1 cellular context compared by ENCODE assay signal in the genomic region with DNA sequence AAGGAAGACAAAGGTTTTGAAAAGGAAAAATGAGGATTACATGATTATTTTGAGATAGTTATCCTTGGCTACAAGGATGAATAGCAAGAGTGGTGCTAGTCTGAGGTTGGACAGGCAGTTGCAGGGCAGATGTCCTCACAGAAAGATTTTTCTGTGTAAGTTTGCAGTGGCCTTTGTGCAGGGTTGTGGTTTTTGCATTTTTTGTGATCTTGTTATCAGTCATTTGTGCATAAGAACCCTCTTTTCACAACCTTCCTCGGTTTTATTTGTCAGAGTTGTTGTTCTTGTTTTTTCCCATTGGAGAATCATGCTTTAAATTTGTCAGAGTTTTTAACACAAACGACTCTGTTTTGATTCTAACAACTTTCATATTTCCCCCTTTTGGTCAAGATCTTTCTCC.
TF ChIP-seq lines count a peak whose summit lies in the region.

No MANE protein-coding gene starts in this region.

TF ChIP-seq in HepG2, 621 proteins besides CTCF, POLR2A, EP300 and RAD21:
- TF ChIP-seq SALL1 (CRISPR knock-in tag; IDR thresholded peaks at IDR 0.05): no peak
- TF ChIP-seq, protein P1, sequence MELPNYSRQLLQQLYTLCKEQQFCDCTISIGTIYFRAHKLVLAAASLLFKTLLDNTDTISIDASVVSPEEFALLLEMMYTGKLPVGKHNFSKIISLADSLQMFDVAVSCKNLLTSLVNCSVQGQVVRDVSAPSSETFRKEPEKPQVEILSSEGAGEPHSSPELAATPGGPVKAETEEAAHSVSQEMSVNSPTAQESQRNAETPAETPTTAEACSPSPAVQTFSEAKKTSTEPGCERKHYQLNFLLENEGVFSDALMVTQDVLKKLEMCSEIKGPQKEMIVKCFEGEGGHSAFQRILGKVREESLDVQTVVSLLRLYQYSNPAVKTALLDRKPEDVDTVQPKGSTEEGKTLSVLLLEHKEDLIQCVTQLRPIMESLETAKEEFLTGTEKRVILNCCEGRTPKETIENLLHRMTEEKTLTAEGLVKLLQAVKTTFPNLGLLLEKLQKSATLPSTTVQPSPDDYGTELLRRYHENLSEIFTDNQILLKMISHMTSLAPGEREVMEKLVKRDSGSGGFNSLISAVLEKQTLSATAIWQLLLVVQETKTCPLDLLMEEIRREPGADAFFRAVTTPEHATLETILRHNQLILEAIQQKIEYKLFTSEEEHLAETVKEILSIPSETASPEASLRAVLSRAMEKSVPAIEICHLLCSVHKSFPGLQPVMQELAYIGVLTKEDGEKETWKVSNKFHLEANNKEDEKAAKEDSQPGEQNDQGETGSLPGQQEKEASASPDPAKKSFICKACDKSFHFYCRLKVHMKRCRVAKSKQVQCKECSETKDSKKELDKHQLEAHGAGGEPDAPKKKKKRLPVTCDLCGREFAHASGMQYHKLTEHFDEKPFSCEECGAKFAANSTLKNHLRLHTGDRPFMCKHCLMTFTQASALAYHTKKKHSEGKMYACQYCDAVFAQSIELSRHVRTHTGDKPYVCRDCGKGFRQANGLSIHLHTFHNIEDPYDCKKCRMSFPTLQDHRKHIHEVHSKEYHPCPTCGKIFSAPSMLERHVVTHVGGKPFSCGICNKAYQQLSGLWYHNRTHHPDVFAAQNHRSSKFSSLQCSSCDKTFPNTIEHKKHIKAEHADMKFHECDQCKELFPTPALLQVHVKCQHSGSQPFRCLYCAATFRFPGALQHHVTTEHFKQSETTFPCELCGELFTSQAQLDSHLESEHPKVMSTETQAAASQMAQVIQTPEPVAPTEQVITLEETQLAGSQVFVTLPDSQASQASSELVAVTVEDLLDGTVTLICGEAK (IDR thresholded peaks at IDR 0.05): no peak
- TF ChIP-seq, protein P1 (CRISPR knock-in tag; IDR thresholded peaks at IDR 0.05): no peak
- no peak for TF ChIP-seq RFXANK (CRISPR knock-in tag; IDR thresholded peaks at IDR 0.05)
- TF ChIP-seq ZNF292 (CRISPR knock-in tag; IDR thresholded peaks at IDR 0.05; ENCODE audit: borderline replicate concordance, low read depth): no peak
- TF ChIP-seq ZNF550 (CRISPR knock-in tag; IDR thresholded peaks at IDR 0.05; ENCODE audit: borderline replicate concordance): no peak
- TF ChIP-seq REST (IDR thresholded peaks at IDR 0.05; ENCODE audit: borderline replicate concordance in 1 of 2, low read depth in 1 of 2, low read length in 2 of 2): no peak
- no peak for TF ChIP-seq ZNF558 (CRISPR knock-in tag; IDR thresholded peaks at IDR 0.05; ENCODE audit: borderline replicate concordance)
